In the genomic region with DNA sequence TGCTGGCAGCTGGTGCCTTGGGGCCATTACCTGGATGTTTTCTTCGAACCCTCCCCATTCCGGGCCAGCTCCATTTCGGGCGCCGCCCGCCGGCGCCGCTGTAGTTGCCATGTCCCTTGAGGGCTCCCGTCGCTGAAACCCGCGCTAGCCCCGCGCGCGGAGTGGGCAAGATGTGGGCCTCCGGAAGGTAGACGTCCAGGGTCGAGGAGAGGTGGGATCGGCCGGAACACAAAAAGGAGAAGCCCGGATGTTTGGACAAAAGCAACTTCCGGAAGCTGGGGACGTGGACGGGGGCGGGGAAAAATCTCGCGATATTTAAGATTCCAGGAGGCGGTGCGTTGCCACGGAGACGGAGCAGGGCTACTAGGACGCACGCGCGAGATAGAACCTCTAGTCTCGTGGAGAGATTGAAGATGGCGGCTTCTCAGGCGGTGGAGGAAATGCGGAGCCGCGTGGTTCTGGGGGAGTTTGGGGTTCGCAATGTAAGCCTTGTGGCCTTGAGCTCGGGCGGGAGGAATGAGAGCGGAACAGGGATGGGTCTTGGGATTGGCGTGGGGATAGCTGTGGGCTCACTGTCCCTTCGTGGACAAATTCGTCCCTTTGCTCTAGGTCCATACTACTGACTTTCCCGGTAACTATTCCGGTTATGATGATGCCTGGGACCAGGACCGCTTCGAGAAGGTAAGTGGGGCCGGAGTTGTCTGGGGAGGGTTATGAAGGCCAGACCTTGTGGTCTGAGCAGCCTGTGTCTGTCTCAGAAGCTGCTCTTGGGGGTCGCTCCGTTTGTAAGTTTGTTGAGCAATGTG, we compare ENCODE assay signal across 1 cellular context.
TF ChIP-seq lines count a peak whose summit lies in the region.

A gene with protein sequence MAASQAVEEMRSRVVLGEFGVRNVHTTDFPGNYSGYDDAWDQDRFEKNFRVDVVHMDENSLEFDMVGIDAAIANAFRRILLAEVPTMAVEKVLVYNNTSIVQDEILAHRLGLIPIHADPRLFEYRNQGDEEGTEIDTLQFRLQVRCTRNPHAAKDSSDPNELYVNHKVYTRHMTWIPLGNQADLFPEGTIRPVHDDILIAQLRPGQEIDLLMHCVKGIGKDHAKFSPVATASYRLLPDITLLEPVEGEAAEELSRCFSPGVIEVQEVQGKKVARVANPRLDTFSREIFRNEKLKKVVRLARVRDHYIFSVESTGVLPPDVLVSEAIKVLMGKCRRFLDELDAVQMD (plus strand): TSS at position 393 of the 806 bp plus-strand sequence. CDS start 21 bp downstream, at position 414.
A gene (minus strand): TSS at position 230 of the 806 bp plus-strand sequence. CDS start 119 bp downstream, at position 111.

TF ChIP-seq in HepG2, 621 proteins besides CTCF, POLR2A, EP300 and RAD21 (continued from another document and continues in another):
- TF ChIP-seq, protein P1, sequence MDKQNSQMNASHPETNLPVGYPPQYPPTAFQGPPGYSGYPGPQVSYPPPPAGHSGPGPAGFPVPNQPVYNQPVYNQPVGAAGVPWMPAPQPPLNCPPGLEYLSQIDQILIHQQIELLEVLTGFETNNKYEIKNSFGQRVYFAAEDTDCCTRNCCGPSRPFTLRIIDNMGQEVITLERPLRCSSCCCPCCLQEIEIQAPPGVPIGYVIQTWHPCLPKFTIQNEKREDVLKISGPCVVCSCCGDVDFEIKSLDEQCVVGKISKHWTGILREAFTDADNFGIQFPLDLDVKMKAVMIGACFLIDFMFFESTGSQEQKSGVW (CRISPR knock-in tag; IDR thresholded peaks at IDR 0.05; ENCODE audit: borderline replicate concordance) = no peak; the same call in 1 of the 2 replicates
- TF ChIP-seq ZNF251 (CRISPR knock-in tag; IDR thresholded peaks at IDR 0.05) (no peak), ZNF670 (CRISPR knock-in tag; IDR thresholded peaks at IDR 0.05; ENCODE audit: borderline replicate concordance) (no peak; the same call in 1 of the 2 replicates), ZNF121 (CRISPR knock-in tag; IDR thresholded peaks at IDR 0.05) (0 out of 2 replicates have a peak, but pooled peaks have one; percentile 11), RARG (CRISPR knock-in tag; IDR thresholded peaks at IDR 0.05; ENCODE audit: low read depth) (no peak), IKZF4 (CRISPR knock-in tag; IDR thresholded peaks at IDR 0.05; ENCODE audit: borderline replicate concordance, low read depth, not compliant biosample characterization) (peak; percentile 11), HMGA1 (CRISPR knock-in tag; conservative IDR thresholded peaks at IDR 0.05) (no peak), GATAD2A (CRISPR knock-in tag; IDR thresholded peaks at IDR 0.05) (peak; percentile 82), SP4 (CRISPR knock-in tag; IDR thresholded peaks at IDR 0.05) (peak; percentile 79), ZNF564 (CRISPR knock-in tag; IDR thresholded peaks at IDR 0.05) (peak; percentile 41), EED (CRISPR knock-in tag; IDR thresholded peaks at IDR 0.05) (0 out of 2 replicates have a peak, but pooled peaks have one; percentile 13), BRCA1 (CRISPR knock-in tag; IDR thresholded peaks at IDR 0.05) (peak; percentile 92), ZIK1 (CRISPR knock-in tag; IDR thresholded peaks at IDR 0.05; ENCODE audit: borderline replicate concordance, low read depth) (0 out of 2 replicates have a peak, but pooled peaks have one; percentile 10), NKX3-1 (CRISPR knock-in tag; IDR thresholded peaks at IDR 0.05) (peak; percentile 57; the same call in 1 of the 2 replicates), HNRNPH1 (optimal IDR thresholded peaks at IDR 0.05; ENCODE audit: low read depth, low read length) (no peak), KLF6 (CRISPR knock-in tag; IDR thresholded peaks at IDR 0.05) (0 out of 2 replicates have a peak, but pooled peaks have one; percentile 12), ZNF7 (CRISPR knock-in tag; IDR thresholded peaks at IDR 0.05) (no peak), ZNF746 (CRISPR knock-in tag; IDR thresholded peaks at IDR 0.05) (peak; percentile 83; the same call in 1 of the 2 replicates), SMAD3 (CRISPR knock-in tag; IDR thresholded peaks at IDR 0.05) (peak; percentile 54; the same call in 1 of the 2 replicates), CENPT (CRISPR knock-in tag; IDR thresholded peaks at IDR 0.05; ENCODE audit: low read depth) (0 out of 2 replicates have a peak, but pooled peaks have one; percentile 49), ZFP62 (CRISPR knock-in tag; IDR thresholded peaks at IDR 0.05) (no peak; the same call in 1 of the 2 replicates), NFE2 (CRISPR knock-in tag; IDR thresholded peaks at IDR 0.05) (no peak), ELF4 (CRISPR knock-in tag; IDR thresholded peaks at IDR 0.05; ENCODE audit: borderline replicate concordance) (peak; percentile 96; the same call in 1 of the 2 replicates), TGIF2 (CRISPR knock-in tag; IDR thresholded peaks at IDR 0.05) (peak; percentile 66), SALL2 (CRISPR knock-in tag; IDR thresholded peaks at IDR 0.05) (peak; percentile 90), ZNF780A (CRISPR knock-in tag; IDR thresholded peaks at IDR 0.05) (no peak), ZMYM3 (CRISPR knock-in tag; IDR thresholded peaks at IDR 0.05) (no peak), CREB1 (IDR thresholded peaks at IDR 0.05) (peak; percentile 33; the same call in 1 of the 2 replicates), CREB1 (CRISPR knock-in tag; IDR thresholded peaks at IDR 0.05) (peak; percentile 83), SSRP1 (CRISPR knock-in tag; IDR thresholded peaks at IDR 0.05) (peak; percentile 42; the same call in 1 of the 2 replicates), FOXJ3 (CRISPR knock-in tag; IDR thresholded peaks at IDR 0.05; ENCODE audit: borderline replicate concordance) (peak; percentile 51; the same call in 1 of the 2 replicates), TSC22D2 (CRISPR knock-in tag; IDR thresholded peaks at IDR 0.05; ENCODE audit: borderline replicate concordance) (no peak; the same call in 1 of the 2 replicates), ZNF543 (CRISPR knock-in tag; IDR thresholded peaks at IDR 0.05) (peak; percentile 74), ZZZ3 (CRISPR knock-in tag; IDR thresholded peaks at IDR 0.05; ENCODE audit: borderline replicate concordance) (peak; percentile 78), ZKSCAN8 (CRISPR knock-in tag; IDR thresholded peaks at IDR 0.05; ENCODE audit: borderline replicate concordance) (peak; percentile 20; the same call in 1 of the 2 replicates)
- TF ChIP-seq, protein P2, sequence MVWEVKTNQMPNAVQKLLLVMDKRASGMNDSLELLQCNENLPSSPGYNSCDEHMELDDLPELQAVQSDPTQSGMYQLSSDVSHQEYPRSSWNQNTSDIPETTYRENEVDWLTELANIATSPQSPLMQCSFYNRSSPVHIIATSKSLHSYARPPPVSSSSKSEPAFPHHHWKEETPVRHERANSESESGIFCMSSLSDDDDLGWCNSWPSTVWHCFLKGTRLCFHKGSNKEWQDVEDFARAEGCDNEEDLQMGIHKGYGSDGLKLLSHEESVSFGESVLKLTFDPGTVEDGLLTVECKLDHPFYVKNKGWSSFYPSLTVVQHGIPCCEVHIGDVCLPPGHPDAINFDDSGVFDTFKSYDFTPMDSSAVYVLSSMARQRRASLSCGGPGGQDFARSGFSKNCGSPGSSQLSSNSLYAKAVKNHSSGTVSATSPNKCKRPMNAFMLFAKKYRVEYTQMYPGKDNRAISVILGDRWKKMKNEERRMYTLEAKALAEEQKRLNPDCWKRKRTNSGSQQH (CRISPR knock-in tag; IDR thresholded peaks at IDR 0.05; ENCODE audit: low read depth) = peak; percentile 93
- TF ChIP-seq, protein P3, sequence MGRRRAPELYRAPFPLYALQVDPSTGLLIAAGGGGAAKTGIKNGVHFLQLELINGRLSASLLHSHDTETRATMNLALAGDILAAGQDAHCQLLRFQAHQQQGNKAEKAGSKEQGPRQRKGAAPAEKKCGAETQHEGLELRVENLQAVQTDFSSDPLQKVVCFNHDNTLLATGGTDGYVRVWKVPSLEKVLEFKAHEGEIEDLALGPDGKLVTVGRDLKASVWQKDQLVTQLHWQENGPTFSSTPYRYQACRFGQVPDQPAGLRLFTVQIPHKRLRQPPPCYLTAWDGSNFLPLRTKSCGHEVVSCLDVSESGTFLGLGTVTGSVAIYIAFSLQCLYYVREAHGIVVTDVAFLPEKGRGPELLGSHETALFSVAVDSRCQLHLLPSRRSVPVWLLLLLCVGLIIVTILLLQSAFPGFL (CRISPR knock-in tag; IDR thresholded peaks at IDR 0.05) = 0 out of 2 replicates have a peak, but pooled peaks have one; percentile 37
- TF ChIP-seq, protein P4, sequence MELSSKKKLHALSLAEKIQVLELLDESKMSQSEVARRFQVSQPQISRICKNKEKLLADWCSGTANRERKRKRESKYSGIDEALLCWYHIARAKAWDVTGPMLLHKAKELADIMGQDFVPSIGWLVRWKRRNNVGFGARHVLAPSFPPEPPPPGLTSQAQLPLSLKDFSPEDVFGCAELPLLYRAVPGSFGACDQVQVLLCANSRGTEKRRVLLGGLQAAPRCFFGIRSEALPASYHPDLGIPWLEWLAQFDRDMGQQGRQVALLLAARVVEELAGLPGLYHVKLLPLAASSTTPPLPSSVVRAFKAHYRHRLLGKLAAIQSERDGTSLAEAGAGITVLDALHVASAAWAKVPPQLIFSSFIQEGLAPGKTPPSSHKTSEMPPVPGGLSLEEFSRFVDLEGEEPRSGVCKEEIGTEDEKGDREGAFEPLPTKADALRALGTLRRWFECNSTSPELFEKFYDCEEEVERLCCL (CRISPR knock-in tag; IDR thresholded peaks at IDR 0.05; ENCODE audit: borderline replicate concordance) = no peak; the same call in 1 of the 2 replicates
- TF ChIP-seq, protein P5, sequence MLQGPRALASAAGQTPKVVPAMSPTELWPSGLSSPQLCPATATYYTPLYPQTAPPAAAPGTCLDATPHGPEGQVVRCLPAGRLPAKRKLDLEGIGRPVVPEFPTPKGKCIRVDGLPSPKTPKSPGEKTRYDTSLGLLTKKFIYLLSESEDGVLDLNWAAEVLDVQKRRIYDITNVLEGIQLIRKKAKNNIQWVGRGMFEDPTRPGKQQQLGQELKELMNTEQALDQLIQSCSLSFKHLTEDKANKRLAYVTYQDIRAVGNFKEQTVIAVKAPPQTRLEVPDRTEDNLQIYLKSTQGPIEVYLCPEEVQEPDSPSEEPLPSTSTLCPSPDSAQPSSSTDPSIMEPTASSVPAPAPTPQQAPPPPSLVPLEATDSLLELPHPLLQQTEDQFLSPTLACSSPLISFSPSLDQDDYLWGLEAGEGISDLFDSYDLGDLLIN (CRISPR knock-in tag; IDR thresholded peaks at IDR 0.05; ENCODE audit: borderline replicate concordance) = no peak
- TF ChIP-seq, protein P6, sequence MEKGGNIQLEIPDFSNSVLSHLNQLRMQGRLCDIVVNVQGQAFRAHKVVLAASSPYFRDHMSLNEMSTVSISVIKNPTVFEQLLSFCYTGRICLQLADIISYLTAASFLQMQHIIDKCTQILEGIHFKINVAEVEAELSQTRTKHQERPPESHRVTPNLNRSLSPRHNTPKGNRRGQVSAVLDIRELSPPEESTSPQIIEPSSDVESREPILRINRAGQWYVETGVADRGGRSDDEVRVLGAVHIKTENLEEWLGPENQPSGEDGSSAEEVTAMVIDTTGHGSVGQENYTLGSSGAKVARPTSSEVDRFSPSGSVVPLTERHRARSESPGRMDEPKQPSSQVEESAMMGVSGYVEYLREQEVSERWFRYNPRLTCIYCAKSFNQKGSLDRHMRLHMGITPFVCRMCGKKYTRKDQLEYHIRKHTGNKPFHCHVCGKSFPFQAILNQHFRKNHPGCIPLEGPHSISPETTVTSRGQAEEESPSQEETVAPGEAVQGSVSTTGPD (CRISPR knock-in tag; IDR thresholded peaks at IDR 0.05) = 0 out of 2 replicates have a peak, but pooled peaks have one; percentile 19
- TF ChIP-seq, protein P7, sequence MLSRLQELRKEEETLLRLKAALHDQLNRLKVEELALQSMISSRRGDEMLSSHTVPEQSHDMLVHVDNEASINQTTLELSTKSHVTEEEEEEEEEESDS (CRISPR knock-in tag; IDR thresholded peaks at IDR 0.05; ENCODE audit: borderline replicate concordance) = no peak
- TF ChIP-seq, protein P8, sequence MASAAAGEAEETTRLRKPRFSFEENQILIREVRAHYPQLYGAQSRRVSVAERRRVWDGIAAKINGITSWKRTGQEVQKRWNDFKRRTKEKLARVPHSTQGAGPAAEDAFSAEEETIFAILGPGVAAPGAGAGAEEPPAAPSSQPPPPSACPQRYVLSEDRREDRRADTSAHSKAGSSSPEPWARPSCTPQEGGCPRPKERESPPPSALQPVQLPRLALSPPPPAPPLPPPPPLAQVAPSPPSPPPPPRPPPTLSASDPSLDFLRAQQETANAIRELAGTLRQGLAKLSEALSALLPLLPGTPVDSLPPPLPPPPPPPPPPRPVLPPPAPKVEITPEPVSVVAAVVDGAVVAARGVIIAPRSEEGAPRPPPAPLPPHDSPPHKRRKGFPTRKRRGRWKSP (CRISPR knock-in tag; IDR thresholded peaks at IDR 0.05) = peak; percentile 41; the same call in 1 of the 2 replicates
- TF ChIP-seq, protein P9, sequence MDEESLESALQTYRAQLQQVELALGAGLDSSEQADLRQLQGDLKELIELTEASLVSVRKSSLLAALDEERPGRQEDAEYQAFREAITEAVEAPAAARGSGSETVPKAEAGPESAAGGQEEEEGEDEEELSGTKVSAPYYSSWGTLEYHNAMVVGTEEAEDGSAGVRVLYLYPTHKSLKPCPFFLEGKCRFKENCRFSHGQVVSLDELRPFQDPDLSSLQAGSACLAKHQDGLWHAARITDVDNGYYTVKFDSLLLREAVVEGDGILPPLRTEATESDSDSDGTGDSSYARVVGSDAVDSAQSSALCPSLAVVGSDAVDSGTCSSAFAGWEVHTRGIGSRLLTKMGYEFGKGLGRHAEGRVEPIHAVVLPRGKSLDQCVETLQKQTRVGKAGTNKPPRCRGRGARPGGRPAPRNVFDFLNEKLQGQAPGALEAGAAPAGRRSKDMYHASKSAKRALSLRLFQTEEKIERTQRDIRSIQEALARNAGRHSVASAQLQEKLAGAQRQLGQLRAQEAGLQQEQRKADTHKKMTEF (CRISPR knock-in tag; IDR thresholded peaks at IDR 0.05) = peak; percentile 91
- TF ChIP-seq, protein P10, sequence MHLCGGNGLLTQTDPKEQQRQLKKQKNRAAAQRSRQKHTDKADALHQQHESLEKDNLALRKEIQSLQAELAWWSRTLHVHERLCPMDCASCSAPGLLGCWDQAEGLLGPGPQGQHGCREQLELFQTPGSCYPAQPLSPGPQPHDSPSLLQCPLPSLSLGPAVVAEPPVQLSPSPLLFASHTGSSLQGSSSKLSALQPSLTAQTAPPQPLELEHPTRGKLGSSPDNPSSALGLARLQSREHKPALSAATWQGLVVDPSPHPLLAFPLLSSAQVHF (CRISPR knock-in tag; IDR thresholded peaks at IDR 0.05) = no peak
- TF ChIP-seq, protein P11, sequence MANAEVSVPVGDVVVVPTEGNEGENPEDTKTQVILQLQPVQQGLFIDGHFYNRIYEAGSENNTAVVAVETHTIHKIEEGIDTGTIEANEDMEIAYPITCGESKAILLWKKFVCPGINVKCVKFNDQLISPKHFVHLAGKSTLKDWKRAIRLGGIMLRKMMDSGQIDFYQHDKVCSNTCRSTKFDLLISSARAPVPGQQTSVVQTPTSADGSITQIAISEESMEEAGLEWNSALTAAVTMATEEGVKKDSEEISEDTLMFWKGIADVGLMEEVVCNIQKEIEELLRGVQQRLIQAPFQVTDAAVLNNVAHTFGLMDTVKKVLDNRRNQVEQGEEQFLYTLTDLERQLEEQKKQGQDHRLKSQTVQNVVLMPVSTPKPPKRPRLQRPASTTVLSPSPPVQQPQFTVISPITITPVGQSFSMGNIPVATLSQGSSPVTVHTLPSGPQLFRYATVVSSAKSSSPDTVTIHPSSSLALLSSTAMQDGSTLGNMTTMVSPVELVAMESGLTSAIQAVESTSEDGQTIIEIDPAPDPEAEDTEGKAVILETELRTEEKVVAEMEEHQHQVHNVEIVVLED (CRISPR knock-in tag; IDR thresholded peaks at IDR 0.05; ENCODE audit: borderline replicate concordance) = peak; percentile 82; the same call in 1 of the 2 replicates
